Comparison of ENCODE assay signal across 9 cellular contexts in genomic region chr3:88000853-88001252, GRCh38. TPM values are rescaled to one million over a fixed set of nuclear protein-coding genes. Genes with fewer than 3 reads are reported as not detected.
A peak's percentile ranks its signal among the peaks of the same experiment; 100 is the strongest.
DNase-seq lines count a peak whose midpoint lies in the region; ATAC-seq, FAIRE-seq and TF ChIP-seq lines count a peak whose summit lies in the region.
"Had no signal": no experiment of that assay in that cellular context is flagged by ENCODE, and none has a peak within 500 bp of the region (broad histone marks: within the 10 kb centered on the region; RNA-seq: fewer than 3 reads in every experiment).

No MANE protein-coding gene starts in this region.

- no peak for TF ChIP-seq CTCF in SU-DHL-6 (IDR thresholded peaks at IDR 0.05; ENCODE audit: insufficient read depth, low read length, poor library complexity, severe bottlenecking)

- no peaks in the 10 kb centered on the region for H3K9me2 ChIP-seq in SU-DHL-6 (replicated peaks; ENCODE audit: insufficient read depth, low read length)

- H3K9me3 ChIP-seq in SU-DHL-6 (ENCODE audit: insufficient read depth, low read length), result no peaks in the 10 kb centered on the region
- H3K9me3 ChIP-seq: neutrophil had no signal

- no peak for ATAC-seq in GM21515 (IDR thresholded peaks at IDR 0.05; ENCODE audit: unreplicated experiment)

- peak; percentile 82 for FAIRE-seq in GM12892 (lab: Jason Lieb, UNC)

- no peaks in the 10 kb centered on the region for H3K79me2 ChIP-seq in SU-DHL-6 (ENCODE audit: insufficient read depth, low read length)

- TF ChIP-seq POLR2A in GM12892 (IDR thresholded peaks at IDR 0.05; ENCODE audit: low read depth, low read length), result no peak

- no peaks in the 10 kb centered on the region for H3F3A ChIP-seq in SU-DHL-6 (ENCODE audit: insufficient read depth)

- H3K27me3 ChIP-seq in SU-DHL-6 (ENCODE audit: low read length), result no peaks in the 10 kb centered on the region
- H3K27me3 ChIP-seq: neutrophil had no signal

- H4K20me1 ChIP-seq in SU-DHL-6 (ENCODE audit: low read depth, low read length), result no peaks in the 10 kb centered on the region

- no peak overlapping the region for H3K4me3 ChIP-seq in SU-DHL-6 (ENCODE audit: insufficient read depth, low read length, poor library complexity, severe bottlenecking)

- no peak overlapping the region for H3K27ac ChIP-seq in SU-DHL-6 (ENCODE audit: low read depth, low read length)
- H3K27ac ChIP-seq: neutrophil had no signal

- no peaks in the 10 kb centered on the region for H3K36me3 ChIP-seq in SU-DHL-6 (ENCODE audit: low read length)
- H3K36me3 ChIP-seq: neutrophil had no signal

- H3K9ac ChIP-seq in SU-DHL-6 (ENCODE audit: low read length), result no peak overlapping the region

- no peak overlapping the region for H2AFZ ChIP-seq in SU-DHL-6 (ENCODE audit: low read depth, low read length, severe bottlenecking)

- DNase-seq in GM12892 (ENCODE audit: insufficient read length) (no peak), fibroblast of peridontal ligament (ENCODE audit: extremely low read depth) (peak; percentile 22), pons (ENCODE audit: low spot score) (peak; percentile 30), OCI-M2 (lab: John Stamatoyannopoulos, UW; ENCODE audit: unreplicated experiment) (no peak), NCI-H774 (lab: John Stamatoyannopoulos, UW) (no peak), NCI-H510A (lab: John Stamatoyannopoulos, UW) (no peak)

- peak overlapping the region; percentile 29 for H3K4me2 ChIP-seq in SU-DHL-6 (ENCODE audit: low read depth, low read length, poor library complexity, severe bottlenecking)

RNA-seq across cellular contexts. Expression of gene CGGBP1, which starts 58.0 kb away (rescaled TPM):
- 46.1 TPM for polyA plus RNA-seq in GM12892 (2012; ENCODE audit: missing spikeins)

RNA-seq across cellular contexts. Expression of gene ZNF654, which starts 58.2 kb away (rescaled TPM):
- polyA plus RNA-seq in GM12892 (2012; ENCODE audit: missing spikeins), result 13.6 TPM

Comparison
In these comparisons a context has a peak if more than half of its experiments do, and no peak if none do; other contexts are left out.
1. DNase-seq: peak in fibroblast of peridontal ligament (single experiment) and pons (single experiment); none in GM12892 (single experiment), OCI-M2 (single experiment), NCI-H774 (single experiment) and NCI-H510A (single experiment).